9 cellular contexts compared by ENCODE assay signal in genomic region chr3:184381261-184382224, GRCh38. TPM values are rescaled to one million over a fixed set of nuclear protein-coding genes. Genes with fewer than 3 reads are reported as not detected.
A peak's percentile ranks its signal among the peaks of the same experiment; 100 is the strongest.
DNase-seq lines count a peak whose midpoint lies in the region; ATAC-seq and TF ChIP-seq lines count a peak whose summit lies in the region.
"Had no signal": no experiment of that assay in that cellular context is flagged by ENCODE, and none has a peak within 500 bp of the region (broad histone marks: within the 10 kb centered on the region; RNA-seq: fewer than 3 reads in every experiment).

No MANE protein-coding gene starts in this region.

- DNase-seq in MV-4-11 (lab: John Stamatoyannopoulos, UW) = peak; percentile 30
- DNase-seq in esophagus muscularis mucosa (ENCODE audit: extremely low spot score) = no peak
- no peak for DNase-seq in RWPE1 (ENCODE audit: low spot score)
- DNase-seq: stimulated activated naive CD4-positive, alpha-beta T cell treated with Interleukin-2 at 50 U/mL for 16 hours; WERI-Rb-1 had no signal

- no peak for TF ChIP-seq POLR2A in esophagus muscularis mucosa (IDR thresholded peaks at IDR 0.05; ENCODE audit: low read depth)

- H3K9me3 ChIP-seq in esophagus muscularis mucosa = no peaks in the 10 kb centered on the region

- H3K4me3 ChIP-seq in esophagus muscularis mucosa (peak overlapping the region; percentile 59 to 82 (median 64)), rectal smooth muscle tissue (ENCODE audit: low read length) (peak overlapping the region; percentile 40)

- TF ChIP-seq EP300 in esophagus muscularis mucosa (IDR thresholded peaks at IDR 0.05) = no peak

- TF ChIP-seq CTCF in esophagus muscularis mucosa (IDR thresholded peaks at IDR 0.05) (peak in 1 of 3 experiments; percentile 2), RWPE1 (conservative IDR thresholded peaks at IDR 0.05; ENCODE audit: low read depth) (no peak)

- POLR2A ChIA-PET in RWPE1 (lab: Yijun Ruan, JAX; ENCODE audit: low non-redundant PET) = no interaction called here

- intact Hi-C loops in esophagus muscularis mucosa (cut with DNase I) = no loop called here

- 64% methylated on average over 9 of the region's 55 CpGs for WGBS in esophagus muscularis mucosa

- H3K27ac ChIP-seq in esophagus muscularis mucosa (replicated peaks in 1 of 4) (peak overlapping the region; percentile 11 to 78 (median 72)), rectal smooth muscle tissue (ENCODE audit: low read depth, low read length) (no peak overlapping the region), RWPE1 (no peak overlapping the region)
- H3K27ac ChIP-seq: KMS-11 had no signal

- no peak for ATAC-seq in HG02678 (IDR thresholded peaks at IDR 0.05; ENCODE audit: unreplicated experiment)
- ATAC-seq in HG02885 (IDR thresholded peaks at IDR 0.05; ENCODE audit: poor library complexity, unreplicated experiment) = no peak

- H3K4me1 ChIP-seq in esophagus muscularis mucosa = peaks cover 23 to 46% (median 42%) of the 10 kb centered on the region in 4 donors
- peaks cover 7% of the 10 kb centered on the region for H3K4me1 ChIP-seq in rectal smooth muscle tissue (ENCODE audit: control insufficient read depth, insufficient read depth, low read length)

- H3K27me3 ChIP-seq in esophagus muscularis mucosa (peaks cover 0 to 71% (median 6%) of the 10 kb centered on the region in 4 donors), rectal smooth muscle tissue (ENCODE audit: control insufficient read depth, insufficient read depth, low read length) (peaks cover 27% of the 10 kb centered on the region)

- no peak overlapping the region for H3K9ac ChIP-seq in rectal smooth muscle tissue (ENCODE audit: low read length)
- H3K9ac ChIP-seq: KMS-11 had no signal

- H3K36me3 ChIP-seq in esophagus muscularis mucosa (peaks cover 0 to 13% (median 6%) of the 10 kb centered on the region in 4 donors), rectal smooth muscle tissue (ENCODE audit: control insufficient read depth, insufficient read depth, low read length) (no peaks in the 10 kb centered on the region)

- CTCF ChIA-PET in RWPE1 (lab: Yijun Ruan, JAX) = interaction anchor here (0.6 to 2.3 kb wide), 3 partner anchors 10 to 132 kb away, joined by 4 to 8 read pairs (median 7); no protein-coding TSS in a partner anchor

RNA-seq across cellular contexts. Expression of gene CHRD, which starts 1.7 kb away (rescaled TPM):
- total RNA-seq in esophagus muscularis mucosa = 10 to 100 TPM; 12.3 to 17.6 (median 16.8) TPM

RNA-seq across cellular contexts. Expression of gene THPO, which starts 3.5 kb away (rescaled TPM):
- total RNA-seq in esophagus muscularis mucosa = 1 to 10 TPM in 1 of 4 donors, under 1 TPM in 3; 0.40 to 1.3 (median 0.64) TPM

RNA-seq across cellular contexts. Expression of gene POLR2H, which starts 20.0 kb away (rescaled TPM):
- 10 to 100 TPM; 36.0 to 52.1 (median 40.4) TPM for total RNA-seq in esophagus muscularis mucosa

RNA-seq across cellular contexts. Expression of gene CLCN2, which starts 20.1 kb away (rescaled TPM):
- total RNA-seq in esophagus muscularis mucosa = 1 to 10 TPM; 1.8 to 3.4 (median 2.7) TPM

RNA-seq across cellular contexts. Expression of gene FAM131A, which starts 44.1 kb away (rescaled TPM):
- 10 to 100 TPM; 40.3 to 71.0 (median 59.9) TPM for total RNA-seq in esophagus muscularis mucosa

Comparison
In these comparisons a context has a peak if more than half of its experiments do, and no peak if none do; other contexts are left out.
1. H3K27ac ChIP-seq: peak in esophagus muscularis mucosa (4 of 4); none in rectal smooth muscle tissue (single experiment) and RWPE1 (single experiment).